1 cellular context compared by ENCODE assay signal in genomic region chr1:162997499-162998285, GRCh38.
TF ChIP-seq lines count a peak whose summit lies in the region.

No MANE protein-coding gene starts in this region.

TF ChIP-seq in IMR-90, 13 proteins besides CTCF, POLR2A, EP300 and RAD21:
- TF ChIP-seq MAFK (IDR thresholded peaks at IDR 0.05; ENCODE audit: low read depth, low read length) (no peak), FOS (IDR thresholded peaks at IDR 0.05; ENCODE audit: low read depth, low read length) (no peak), RCOR1 (IDR thresholded peaks at IDR 0.05; ENCODE audit: insufficient replicate concordance, low read length) (no peak), SMC3 (IDR thresholded peaks at IDR 0.05; ENCODE audit: low read depth, low read length) (no peak), USF2 (IDR thresholded peaks at IDR 0.05; ENCODE audit: low read depth, low read length) (no peak), CHD1 (IDR thresholded peaks at IDR 0.05; ENCODE audit: low read depth, low read length) (no peak), BHLHE40 (IDR thresholded peaks at IDR 0.05; ENCODE audit: low read depth, low read length) (no peak), CEBPB (IDR thresholded peaks at IDR 0.05; ENCODE audit: low read depth, low read length) (no peak), MXI1 (IDR thresholded peaks at IDR 0.05; ENCODE audit: borderline replicate concordance, low read depth, low read length) (no peak), RFX5 (IDR thresholded peaks at IDR 0.05; ENCODE audit: low read depth, low read length) (no peak), NFE2L2 (IDR thresholded peaks at IDR 0.05; ENCODE audit: low read depth, low read length) (no peak), MAZ (IDR thresholded peaks at IDR 0.05; ENCODE audit: borderline replicate concordance, low read depth, low read length) (no peak)
- TF ChIP-seq, protein P1, sequence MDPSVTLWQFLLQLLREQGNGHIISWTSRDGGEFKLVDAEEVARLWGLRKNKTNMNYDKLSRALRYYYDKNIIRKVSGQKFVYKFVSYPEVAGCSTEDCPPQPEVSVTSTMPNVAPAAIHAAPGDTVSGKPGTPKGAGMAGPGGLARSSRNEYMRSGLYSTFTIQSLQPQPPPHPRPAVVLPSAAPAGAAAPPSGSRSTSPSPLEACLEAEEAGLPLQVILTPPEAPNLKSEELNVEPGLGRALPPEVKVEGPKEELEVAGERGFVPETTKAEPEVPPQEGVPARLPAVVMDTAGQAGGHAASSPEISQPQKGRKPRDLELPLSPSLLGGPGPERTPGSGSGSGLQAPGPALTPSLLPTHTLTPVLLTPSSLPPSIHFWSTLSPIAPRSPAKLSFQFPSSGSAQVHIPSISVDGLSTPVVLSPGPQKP (IDR thresholded peaks at IDR 0.05; ENCODE audit: borderline replicate concordance, low read depth, low read length) = no peak
